ENCODE assay signal across 15 cellular contexts in the genomic region with DNA sequence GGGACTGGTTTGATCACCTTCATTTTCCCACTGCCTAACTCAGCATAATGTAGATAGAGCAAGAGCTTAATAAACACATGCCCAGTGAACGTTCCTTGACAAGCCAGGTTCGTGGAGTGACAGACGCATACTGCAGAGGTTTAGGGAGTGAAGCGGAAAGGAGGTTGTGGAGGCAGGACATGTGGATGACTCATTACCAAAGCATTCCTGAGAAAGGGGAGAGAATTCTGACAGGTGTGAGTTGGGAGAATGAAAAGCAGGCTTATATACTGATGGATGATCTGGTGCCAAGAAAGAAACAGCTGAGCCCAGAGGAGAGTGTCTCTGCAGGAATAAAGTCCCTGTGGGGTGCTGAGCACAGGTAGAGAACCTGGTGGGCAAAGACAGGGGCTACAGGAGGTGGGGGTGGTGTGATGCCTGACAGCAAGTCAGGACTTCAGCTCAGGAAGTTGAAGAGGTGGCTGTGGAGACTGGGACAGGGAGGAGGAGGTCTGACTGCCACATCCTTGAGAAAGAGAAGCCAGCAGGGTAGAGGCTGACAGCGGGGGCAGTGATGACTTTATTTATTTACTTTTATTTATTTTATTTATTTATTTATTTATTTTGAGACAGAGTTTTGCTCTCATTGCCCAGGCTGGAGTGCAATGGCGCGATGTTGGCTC. TPM values are rescaled to one million over a fixed set of nuclear protein-coding genes. Genes with fewer than 3 reads are reported as not detected.
DNase-seq lines count a peak whose midpoint lies in the region; ATAC-seq and TF ChIP-seq lines count a peak whose summit lies in the region.
"Had no signal": no experiment of that assay in that cellular context is flagged by ENCODE, and none has a peak within 500 bp of the region (broad histone marks: within the 10 kb centered on the region; RNA-seq: fewer than 3 reads in every experiment).

No MANE protein-coding gene starts in this region.

- H3K4me3 ChIP-seq in CD8-positive, alpha-beta T cell (ENCODE audit: low read depth, low read length) = no peak overlapping the region
- H3K4me3 ChIP-seq: mucosa of descending colon, right atrium auricular region had no signal

- CTCF ChIA-PET in HEK293T (lab: Yijun Ruan, JAX) = interaction anchor here (0.7 to 1.6 kb wide), 2 partner anchors 8 to 56 kb away, joined by 4 to 5 read pairs; a partner anchor contains a TSS
- CTCF ChIA-PET in CD8-positive, alpha-beta T cell (lab: Charles Lee) = interaction anchor here (1.1 to 2.6 kb wide), 3 partner anchors 119 to 146 kb away, joined by 3 to 15 read pairs (median 11); no protein-coding TSS in a partner anchor

- peaks cover 30% of the 10 kb centered on the region for H3K36me3 Mint-ChIP-seq in activated T-helper 17 cell treated with anti-CD3 and anti-CD28 coated beads, Interleukin-2, amount 50 U/mL, for 72 hours (ENCODE audit: low read depth)
- H3K36me3 Mint-ChIP-seq in mesothelial cell of epicardium = peaks cover 11% of the 10 kb centered on the region
- H3K36me3 Mint-ChIP-seq in CD8-positive, alpha-beta T cell = peaks cover 27% of the 10 kb centered on the region

- H3K36me3 ChIP-seq in CD8-positive, alpha-beta T cell (ENCODE audit: insufficient read depth, low read length) = peaks cover 9% of the 10 kb centered on the region

- peak overlapping the region; percentile 21 for H3K27ac Mint-ChIP-seq in activated T-helper 17 cell treated with anti-CD3 and anti-CD28 coated beads, Interleukin-2, amount 50 U/mL, for 72 hours
- peak overlapping the region; percentile 63 for H3K27ac Mint-ChIP-seq in mesothelial cell of epicardium
- no peak overlapping the region for H3K27ac Mint-ChIP-seq in CD8-positive, alpha-beta T cell
- H3K27ac Mint-ChIP-seq: activated CD4-positive, alpha-beta memory T cell treated with anti-CD3 and anti-CD28 coated beads, Interleukin-2, amount 10 ng/mL, durations not matched to agents 7 days and 5 days; CD14-positive monocyte; stimulated activated naive CD8-positive, alpha-beta T cell treated with anti-CD3 and anti-CD28 coated beads, Interleukin-15, amount 100 ng/mL, for 72 hours had no signal

- peaks cover 20% of the 10 kb centered on the region for H3K4me1 ChIP-seq in CD8-positive, alpha-beta T cell (ENCODE audit: insufficient read depth, low read length)

- TF ChIP-seq CTCF in mesothelial cell of epicardium (IDR thresholded peaks at IDR 0.05; ENCODE audit: unreplicated experiment) = no peak
- TF ChIP-seq CTCF in CD8-positive, alpha-beta T cell (IDR thresholded peaks at IDR 0.05) = no peak

- intact Hi-C loops in CD8-positive, alpha-beta T cell (cut with DNase I, micrococcal nuclease) = loop anchor here in 1 of 2 experiments (2.0 to 5.0 kb wide), 3 partner anchors 411 to 1641 kb away; a partner anchor contains a TSS

- H3K27me3 ChIP-seq in CD8-positive, alpha-beta T cell (ENCODE audit: insufficient read depth, low read length) = no peaks in the 10 kb centered on the region
- H3K27me3 ChIP-seq: right atrium auricular region had no signal

- peaks cover 8% of the 10 kb centered on the region for H3K4me1 Mint-ChIP-seq in activated T-helper 17 cell treated with anti-CD3 and anti-CD28 coated beads, Interleukin-2, amount 50 U/mL, for 72 hours
- H3K4me1 Mint-ChIP-seq in mesothelial cell of epicardium = peaks cover 27% of the 10 kb centered on the region
- H3K4me1 Mint-ChIP-seq in CD8-positive, alpha-beta T cell (ENCODE audit: low read depth) = peaks cover 34% of the 10 kb centered on the region

- H3K27me3 Mint-ChIP-seq in activated T-helper 17 cell treated with anti-CD3 and anti-CD28 coated beads, Interleukin-2, amount 50 U/mL, for 72 hours = no peaks in the 10 kb centered on the region
- peaks cover 1% of the 10 kb centered on the region for H3K27me3 Mint-ChIP-seq in mesothelial cell of epicardium (ENCODE audit: low read depth)
- H3K27me3 Mint-ChIP-seq in CD8-positive, alpha-beta T cell (ENCODE audit: low read depth) = no peaks in the 10 kb centered on the region

- peak; percentile 46 for DNase-seq in Caki2 (ENCODE audit: low read depth)
- no peak for DNase-seq in HEK293T (ENCODE audit: extremely low spot score)
- DNase-seq in mesothelial cell of epicardium (ENCODE audit: low spot score in 2 of 2, unreplicated experiment in 2 of 2) = no peak
- no peak for DNase-seq in substantia nigra (lab: John Stamatoyannopoulos, UW)
- no peak for DNase-seq in CD8-positive, alpha-beta T cell
- DNase-seq: activated CD4-positive, alpha-beta memory T cell treated with anti-CD3 and anti-CD28 coated beads, Interleukin-2, amount 10 ng/mL, durations not matched to agents 7 days and 5 days; activated naive CD4-positive, alpha-beta T cell; mucosa of descending colon; NCI-H1105 treated with DMSO at 0.1 percent for 48 hours; stimulated activated naive CD8-positive, alpha-beta T cell treated with anti-CD3 and anti-CD28 coated beads, Interleukin-15, amount 100 ng/mL, for 72 hours had no signal

- ATAC-seq in activated T-helper 17 cell treated with anti-CD3 and anti-CD28 coated beads, Interleukin-2, amount 50 U/mL, for 72 hours (replicated peaks) = no peak
- ATAC-seq in GM19395 (IDR thresholded peaks at IDR 0.05; ENCODE audit: unreplicated experiment) (no peak), GM21381 (IDR thresholded peaks at IDR 0.05; ENCODE audit: unreplicated experiment) (no peak)
- no peak for ATAC-seq in CD8-positive, alpha-beta T cell
- ATAC-seq: mucosa of descending colon; stimulated activated naive CD8-positive, alpha-beta T cell treated with anti-CD3 and anti-CD28 coated beads, Interleukin-15, amount 100 ng/mL, for 72 hours had no signal

- H3K9me3 Mint-ChIP-seq in activated T-helper 17 cell treated with anti-CD3 and anti-CD28 coated beads, Interleukin-2, amount 50 U/mL, for 72 hours = no peaks in the 10 kb centered on the region
- no peaks in the 10 kb centered on the region for H3K9me3 Mint-ChIP-seq in mesothelial cell of epicardium
- H3K9me3 Mint-ChIP-seq in CD8-positive, alpha-beta T cell = no peaks in the 10 kb centered on the region
- H3K9me3 Mint-ChIP-seq: activated CD4-positive, alpha-beta memory T cell treated with anti-CD3 and anti-CD28 coated beads, Interleukin-2, amount 10 ng/mL, durations not matched to agents 7 days and 5 days; CD14-positive monocyte; stimulated activated naive CD8-positive, alpha-beta T cell treated with anti-CD3 and anti-CD28 coated beads, Interleukin-15, amount 100 ng/mL, for 72 hours had no signal

- no peaks in the 10 kb centered on the region for H3K9me3 ChIP-seq in CD8-positive, alpha-beta T cell (ENCODE audit: low read length)
- H3K9me3 ChIP-seq: mucosa of descending colon, right atrium auricular region had no signal

- H3K27ac ChIP-seq in substantia nigra (ENCODE audit: low read depth, low read length, poor library complexity, severe bottlenecking) = no peak overlapping the region
- no peak overlapping the region for H3K27ac ChIP-seq in CD8-positive, alpha-beta T cell (ENCODE audit: low read depth, low read length)
- H3K27ac ChIP-seq: right atrium auricular region had no signal

- in situ Hi-C loops in Caki2 (cut with HindIII; ENCODE audit: low pct_unique_long_range_greater_than_20kb, low sequenced_read_pairs) = no loop called here

- no peak overlapping the region for H3K4me3 Mint-ChIP-seq in activated T-helper 17 cell treated with anti-CD3 and anti-CD28 coated beads, Interleukin-2, amount 50 U/mL, for 72 hours
- no peak overlapping the region for H3K4me3 Mint-ChIP-seq in mesothelial cell of epicardium
- H3K4me3 Mint-ChIP-seq in CD8-positive, alpha-beta T cell = no peak overlapping the region
- H3K4me3 Mint-ChIP-seq: activated CD4-positive, alpha-beta memory T cell treated with anti-CD3 and anti-CD28 coated beads, Interleukin-2, amount 10 ng/mL, durations not matched to agents 7 days and 5 days; CD14-positive monocyte; stimulated activated naive CD8-positive, alpha-beta T cell treated with anti-CD3 and anti-CD28 coated beads, Interleukin-15, amount 100 ng/mL, for 72 hours had no signal

- POLR2A ChIA-PET in HEK293T (lab: Yijun Ruan, JAX) = interaction anchor here (1.2 to 1.6 kb wide), 5 partner anchors 16 to 156 kb away, joined by 3 to 5 read pairs (median 3); a partner anchor contains a TSS
- POLR2A ChIA-PET in CD8-positive, alpha-beta T cell (lab: Charles Lee) = no interaction called here

TF ChIP-seq in HEK293T, 16 proteins besides CTCF, POLR2A, EP300 and RAD21 (continues in another document):
- no peak for TF ChIP-seq HDGF (IDR thresholded peaks at IDR 0.05; ENCODE audit: borderline replicate concordance)

RNA-seq across cellular contexts. Expression of a gene that starts 2.4 kb away (rescaled TPM):
- 810 and 960 TPM in 2 replicates for total RNA-seq in Caki2 (2014; rRNA removed; shearing (Covaris generic); ENCODE audit: low replicate concordance)
- total RNA-seq in activated T-helper 17 cell treated with anti-CD3 and anti-CD28 coated beads, Interleukin-2, amount 50 U/mL, for 72 hours = 1,000 to 10,000 TPM; 1,433 to 1,498 TPM
- 1,237 to 1,322 TPM (median 1,301 TPM) in 3 replicates for total RNA-seq in mesothelial cell of epicardium
- 1,000 to 10,000 TPM; 1,694 to 1,736 TPM for total RNA-seq in CD8-positive, alpha-beta T cell

RNA-seq across cellular contexts. Expression of a gene that starts 14.7 kb away (rescaled TPM):
- 101 and 159 TPM in 2 replicates for total RNA-seq in Caki2 (2014; rRNA removed; shearing (Covaris generic); ENCODE audit: low replicate concordance)
- 10 to 100 TPM; 39.5 to 49.9 TPM for total RNA-seq in activated T-helper 17 cell treated with anti-CD3 and anti-CD28 coated beads, Interleukin-2, amount 50 U/mL, for 72 hours
- total RNA-seq in mesothelial cell of epicardium = 47.8 to 59.0 TPM (median 58.7 TPM) in 3 replicates
- total RNA-seq in CD8-positive, alpha-beta T cell = 1 to 10 TPM; 3.8 to 4.0 TPM

RNA-seq across cellular contexts. Expression of a gene that starts 23.2 kb away (rescaled TPM):
- 11.9 and 12.8 TPM in 2 replicates for total RNA-seq in Caki2 (2014; rRNA removed; shearing (Covaris generic); ENCODE audit: low replicate concordance)
- 10 to 100 TPM; 10.5 to 11.1 TPM for total RNA-seq in activated T-helper 17 cell treated with anti-CD3 and anti-CD28 coated beads, Interleukin-2, amount 50 U/mL, for 72 hours
- 13.7 to 15.5 TPM (median 14.8 TPM) in 3 replicates for total RNA-seq in mesothelial cell of epicardium
- 1 to 10 TPM; 6.8 to 6.9 TPM for total RNA-seq in CD8-positive, alpha-beta T cell

RNA-seq across cellular contexts. Expression of a gene that starts 24.2 kb away (rescaled TPM):
- total RNA-seq in Caki2 (2014; rRNA removed; shearing (Covaris generic); ENCODE audit: low replicate concordance) = 19.6 and 45.4 TPM in 2 replicates
- 10 to 100 TPM; 34.4 to 42.0 TPM for total RNA-seq in activated T-helper 17 cell treated with anti-CD3 and anti-CD28 coated beads, Interleukin-2, amount 50 U/mL, for 72 hours
- total RNA-seq in mesothelial cell of epicardium = 25.9 to 27.2 TPM (median 26.0 TPM) in 3 replicates
- total RNA-seq in CD8-positive, alpha-beta T cell = 10 to 100 TPM; 44.3 to 44.4 TPM

RNA-seq across cellular contexts. Expression of a gene that starts 30.8 kb away (rescaled TPM):
- 7.8 and 10.5 TPM in 2 replicates for total RNA-seq in Caki2 (2014; rRNA removed; shearing (Covaris generic); ENCODE audit: low replicate concordance)
- total RNA-seq in activated T-helper 17 cell treated with anti-CD3 and anti-CD28 coated beads, Interleukin-2, amount 50 U/mL, for 72 hours = 10 to 100 TPM; 16.4 to 18.5 TPM
- 58.3 to 62.0 TPM (median 59.8 TPM) in 3 replicates for total RNA-seq in mesothelial cell of epicardium
- total RNA-seq in CD8-positive, alpha-beta T cell = 10 to 100 TPM in 1 of 2 experiments, 1 to 10 TPM in 1; 9.8 to 14.7 TPM
